Comparison of ENCODE assay signal across 21 cellular contexts in genomic region chr2:240873098-240873788, GRCh38. TPM values are rescaled to one million over a fixed set of nuclear protein-coding genes. Genes with fewer than 3 reads are reported as not detected.
A peak's percentile ranks its signal among the peaks of the same experiment; 100 is the strongest.
DNase-seq lines count a peak whose midpoint lies in the region; ATAC-seq, FAIRE-seq and TF ChIP-seq lines count a peak whose summit lies in the region.
"Had no signal": no experiment of that assay in that cellular context is flagged by ENCODE, and none has a peak within 500 bp of the region (broad histone marks: within the 10 kb centered on the region; RNA-seq: fewer than 3 reads in every experiment).

No MANE protein-coding gene starts in this region.

- DNase-seq in cardiac septum (ENCODE audit: low spot score) (peak; percentile 57), right atrium auricular region (ENCODE audit: low spot score) (no peak), H1 (ENCODE audit: low read depth in 1 of 2, low spot score in 2 of 2) (no peak), lower lobe of right lung (peak; percentile 43), NCI-H345 treated with DMSO at 0.1 percent for 48 hours (lab: John Stamatoyannopoulos, UW; ENCODE audit: unreplicated experiment) (no peak), AG20443 (ENCODE audit: low spot score) (no peak)
- DNase-seq: CD8-positive, alpha-beta memory T cell; EL; H9; IMR-90; NCI-H1048; NCI-H2171 treated with DMSO at 0.1 percent for 48 hours; NCI-H446 treated with DMSO at 0.1 percent for 48 hours had no signal

- TF ChIP-seq CTCF in right atrium auricular region (IDR thresholded peaks at IDR 0.05) (no peak), H1 (IDR thresholded peaks at IDR 0.05; ENCODE audit: control extremely low read depth in 1 of 3, insufficient read depth in 1 of 3, low read depth in 1 of 3, low read length in 3 of 3) (no peak), lower lobe of right lung (IDR thresholded peaks at IDR 0.05) (no peak)

- no peak overlapping the region for H4K91ac ChIP-seq in H1 (replicated peaks; ENCODE audit: insufficient read length, low read length)

- CTCF ChIA-PET in H1 (lab: Charles Lee; ENCODE audit: partially characterized antibody), result interaction anchor here (0.6 to 2.2 kb wide), 5 partner anchors 9 to 109 kb away, joined by 3 to 7 read pairs (median 4); no protein-coding TSS in a partner anchor

- H3K4me1 ChIP-seq in right atrium auricular region, result no peaks in the 10 kb centered on the region
- H3K4me1 ChIP-seq in H1 (replicated peaks in 1 of 4; ENCODE audit: control insufficient read depth in 3 of 4, insufficient read depth in 4 of 4, low read length in 3 of 4), result no peaks in the 10 kb centered on the region; a peak in 1 of 7 replicates
- H3K4me1 ChIP-seq in lower lobe of right lung, result no peaks in the 10 kb centered on the region

- no peak overlapping the region for H2BK12ac ChIP-seq in H1 (ENCODE audit: low read depth, low read length)

- H2AFZ ChIP-seq in H1 (ENCODE audit: low read length), result no peak overlapping the region

- no peak overlapping the region for H4K5ac ChIP-seq in H1 (ENCODE audit: insufficient read length, low read depth, low read length)

- no peak overlapping the region for H3K14ac ChIP-seq in H1 (ENCODE audit: insufficient read length)

- FAIRE-seq in H1 (lab: Jason Lieb, UNC), result no peak
- FAIRE-seq: A204.1, GM12891 had no signal

- H3K79me2 ChIP-seq in H1 (ENCODE audit: control insufficient read depth in 1 of 2, insufficient read depth in 2 of 2, low read length in 2 of 2), result no peaks in the 10 kb centered on the region

- H2AK5ac ChIP-seq in H1 (ENCODE audit: low read depth, low read length), result no peak overlapping the region

- POLR2A ChIA-PET in H1 (lab: Charles Lee; ENCODE audit: partially characterized antibody), result no interaction called here

- no peak overlapping the region for H2BK120ac ChIP-seq in H1 (replicated peaks; ENCODE audit: low read depth, low read length)

- no peak for TF ChIP-seq POLR2A in H1 (IDR thresholded peaks at IDR 0.05; ENCODE audit: control extremely low read depth in 1 of 2, low read depth in 2 of 2, low read length in 2 of 2)

- no peaks in the 10 kb centered on the region for H4K20me1 ChIP-seq in H1 (replicated peaks in 1 of 2; ENCODE audit: control insufficient read depth in 1 of 2, insufficient read depth in 2 of 2, low read length in 2 of 2)

- no peak for TF ChIP-seq RAD21 in H1 (IDR thresholded peaks at IDR 0.05 in 1 of 2, conservative IDR thresholded peaks at IDR 0.05 in 1 of 2; ENCODE audit: low read depth in 2 of 2, low read length in 2 of 2)

- no peaks in the 10 kb centered on the region for H3K36me3 ChIP-seq in right atrium auricular region
- no peaks in the 10 kb centered on the region for H3K36me3 ChIP-seq in H1 (ENCODE audit: control insufficient read depth in 2 of 4, insufficient read depth in 4 of 4, low read length in 3 of 4)
- no peaks in the 10 kb centered on the region for H3K36me3 ChIP-seq in lower lobe of right lung

- H3K9me3 ChIP-seq in right atrium auricular region (no peaks in the 10 kb centered on the region), H1 (ENCODE audit: insufficient read depth in 2 of 2, low read depth in 1 of 2, low read length in 1 of 2) (no peaks in the 10 kb centered on the region), lower lobe of right lung (no peaks in the 10 kb centered on the region)

- H3K23me2 ChIP-seq in H1 (ENCODE audit: low read depth, low read length), result no peaks in the 10 kb centered on the region

- no peak overlapping the region for H3K23ac ChIP-seq in H1 (ENCODE audit: insufficient read length)

- H3K27ac ChIP-seq in right atrium auricular region (no peak overlapping the region), H1 (ENCODE audit: low read depth, low read length) (no peak overlapping the region), lower lobe of right lung (no peak overlapping the region)
- H3K27ac ChIP-seq: HL-60 had no signal

- no peak overlapping the region for H2BK20ac ChIP-seq in H1 (ENCODE audit: low read length)

- H3K4me3 ChIP-seq in right atrium auricular region (no peak overlapping the region), H1 (ENCODE audit: extremely low read depth in 1 of 4, insufficient read depth in 2 of 4, low read depth in 3 of 4, low read length in 4 of 4) (no peak overlapping the region), lower lobe of right lung (no peak overlapping the region)

- H3K56ac ChIP-seq in H1 (replicated peaks; ENCODE audit: insufficient read length, low read depth, low read length), result no peak overlapping the region

- no peak overlapping the region for H3K18ac ChIP-seq in H1 (ENCODE audit: extremely low read depth, low read length)

- no peak for TF ChIP-seq EP300 in H1 (IDR thresholded peaks at IDR 0.05; ENCODE audit: borderline replicate concordance in 1 of 2, low read depth in 2 of 2, low read length in 2 of 2)

- H3K27me3 ChIP-seq in right atrium auricular region (no peaks in the 10 kb centered on the region), H1 (replicated peaks in 1 of 4; ENCODE audit: control insufficient read depth in 3 of 4, extremely low read depth in 1 of 4, insufficient read depth in 3 of 4, low read length in 3 of 4) (no peaks in the 10 kb centered on the region), lower lobe of right lung (ENCODE audit: low read depth) (no peaks in the 10 kb centered on the region)

- H3K4me2 ChIP-seq in H1 (ENCODE audit: insufficient read depth in 1 of 2, low read depth in 2 of 2, low read length in 2 of 2), result no peak overlapping the region

- peak overlapping the region; percentile 35; the same call in 1 of the 2 replicates for H4K8ac ChIP-seq in H1 (ENCODE audit: extremely low read depth, insufficient read depth, low read length)

- intact Hi-C loops in cardiac septum (cut with DNase I), result no loop called here
- intact Hi-C loops in lower lobe of right lung (cut with DNase I), result no loop called here

- no peak overlapping the region for H2BK5ac ChIP-seq in H1 (ENCODE audit: low read depth, low read length)

- no peak overlapping the region for H3K9ac ChIP-seq in H1 (replicated peaks in 1 of 4; ENCODE audit: extremely low read depth in 1 of 4, low read depth in 3 of 4, low read length in 3 of 4)

- H3K4ac ChIP-seq in H1 (replicated peaks; ENCODE audit: insufficient read length, low read depth, low read length), result no peak overlapping the region

- no peak for ATAC-seq in lower lobe of right lung
- no peak for ATAC-seq in GM21786 (IDR thresholded peaks at IDR 0.05; ENCODE audit: unreplicated experiment)
- ATAC-seq: Panc1 had no signal

- H2BK15ac ChIP-seq in H1 (ENCODE audit: low read length), result no peak overlapping the region

- no peaks in the 10 kb centered on the region for H3K79me1 ChIP-seq in H1 (ENCODE audit: low read depth, low read length)

- WGBS in H1 (ENCODE audit: extremely low coverage in 1 of 2, insufficient coverage in 1 of 2, insufficient read length in 1 of 2, insufficient replicate concordance in 2 of 2, low coverage in 1 of 2, low lambda C conversion rate in 2 of 2, missing lambda C conversion rate in 1 of 2), 2 experiments, result 87% methylated on average over 21 of the region's 21 CpGs; no CpG with 5 or more reads in 1 of the 2 experiments

RNA-seq across cellular contexts. Expression of gene AGXT, which starts 4.6 kb away (rescaled TPM):
- total RNA-seq in cardiac septum, result not detected
- not detected for total RNA-seq in right atrium auricular region
- total RNA-seq in H1 (2021; fragmentation: NEBNext Ultra II Directional; extraction: Animal tissue kit (Norgen Biotek cat#: 25700)), result not detected in 2 replicates
- polyA plus RNA-seq in H1 (2011; rRNA removed), result 0.03 TPM in 1 of 2 replicates, not detected in the other
- polyA plus RNA-seq in H1 (2011; cell fraction: cytosol; rRNA removed), result 0.05 TPM
- not detected for polyA plus RNA-seq in H1 (2011; cell fraction: nucleus; rRNA removed)
- polyA plus RNA-seq in H1 (2012, experiment 1 of 2), result not detected in 4 replicates
- not detected for polyA plus RNA-seq in H1 (2012, experiment 2 of 2)
- not detected for polyA plus RNA-seq in H1 (2013, experiment 1 of 2)
- polyA plus RNA-seq in H1 (2013, experiment 2 of 2), result not detected
- not detected in 2 replicates for polyA minus RNA-seq in H1 (2011; rRNA and poly(A)+ RNA removed)
- not detected for polyA minus RNA-seq in H1 (2011; cell fraction: cytosol; rRNA and poly(A)+ RNA removed)
- polyA minus RNA-seq in H1 (2011; cell fraction: nucleus; rRNA and poly(A)+ RNA removed), result not detected
- total RNA-seq in lower lobe of right lung, result not detected
- total RNA-seq: CD8-positive, alpha-beta memory T cell; H9; HT1080; IMR-90; MCF 10A had no signal
- polyA plus RNA-seq: BJ; CD8-positive, alpha-beta memory T cell; IMR-90 had no signal

RNA-seq across cellular contexts. Expression of gene MAB21L4, which starts 22.7 kb away (rescaled TPM):
- total RNA-seq in cardiac septum (not detected), right atrium auricular region (under 1 TPM in 1 of 2 donors, not detected in 1; 0.31 TPM), lower lobe of right lung (17.0 TPM)
- not detected in 2 replicates for total RNA-seq in H1 (2021; fragmentation: NEBNext Ultra II Directional; extraction: Animal tissue kit (Norgen Biotek cat#: 25700))
- polyA plus RNA-seq in H1 (2011; rRNA removed), result 0.08 and 0.11 TPM in 2 replicates
- polyA plus RNA-seq in H1 (2011; cell fraction: cytosol; rRNA removed), result 0.19 TPM
- polyA plus RNA-seq in H1 (2011; cell fraction: nucleus; rRNA removed), result 0.10 TPM
- polyA plus RNA-seq in H1 (2012, experiment 1 of 2), result 0.17 to 0.31 TPM in 2 of 4 replicates, not detected in the others
- 0.08 TPM for polyA plus RNA-seq in H1 (2012, experiment 2 of 2)
- 0.14 TPM for polyA plus RNA-seq in H1 (2013, experiment 1 of 2)
- 0.20 TPM for polyA plus RNA-seq in H1 (2013, experiment 2 of 2)
- 0.13 TPM in 1 of 2 replicates, not detected in the other for polyA minus RNA-seq in H1 (2011; rRNA and poly(A)+ RNA removed)
- not detected for polyA minus RNA-seq in H1 (2011; cell fraction: cytosol; rRNA and poly(A)+ RNA removed)
- not detected for polyA minus RNA-seq in H1 (2011; cell fraction: nucleus; rRNA and poly(A)+ RNA removed)
- total RNA-seq: CD8-positive, alpha-beta memory T cell; HT1080; IMR-90; MCF 10A had no signal
- polyA plus RNA-seq: BJ; CD8-positive, alpha-beta memory T cell; IMR-90 had no signal

RNA-seq across cellular contexts. Expression of gene CROCC2, which starts 32.9 kb away (rescaled TPM):
- total RNA-seq in cardiac septum (not detected), right atrium auricular region (not detected), lower lobe of right lung (3.4 TPM)
- not detected in 2 replicates for total RNA-seq in H1 (2021; fragmentation: NEBNext Ultra II Directional; extraction: Animal tissue kit (Norgen Biotek cat#: 25700))
- polyA plus RNA-seq in H1 (2011; rRNA removed), result not detected in 2 replicates
- not detected for polyA plus RNA-seq in H1 (2011; cell fraction: cytosol; rRNA removed)
- not detected for polyA plus RNA-seq in H1 (2011; cell fraction: nucleus; rRNA removed)
- polyA plus RNA-seq in H1 (2012, experiment 1 of 2), result not detected in 4 replicates
- not detected for polyA plus RNA-seq in H1 (2012, experiment 2 of 2)
- not detected for polyA plus RNA-seq in H1 (2013, experiment 1 of 2)
- not detected for polyA plus RNA-seq in H1 (2013, experiment 2 of 2)
- polyA minus RNA-seq in H1 (2011; rRNA and poly(A)+ RNA removed), result not detected in 2 replicates
- polyA minus RNA-seq in H1 (2011; cell fraction: cytosol; rRNA and poly(A)+ RNA removed), result not detected
- not detected for polyA minus RNA-seq in H1 (2011; cell fraction: nucleus; rRNA and poly(A)+ RNA removed)
- total RNA-seq: CD8-positive, alpha-beta memory T cell; H9; HT1080; IMR-90; MCF 10A had no signal
- polyA plus RNA-seq: BJ; CD8-positive, alpha-beta memory T cell; IMR-90 had no signal

RNA-seq across cellular contexts. Expression of gene KIF1A, which starts 53.2 kb away (rescaled TPM):
- 10.2 TPM for total RNA-seq in cardiac septum
- 10 to 100 TPM; 41.8 to 43.7 TPM for total RNA-seq in right atrium auricular region
- 267 and 281 TPM in 2 replicates for total RNA-seq in H1 (2021; fragmentation: NEBNext Ultra II Directional; extraction: Animal tissue kit (Norgen Biotek cat#: 25700))
- 61.3 and 83.2 TPM in 2 replicates for polyA plus RNA-seq in H1 (2011; rRNA removed)
- 37.7 TPM for polyA plus RNA-seq in H1 (2011; cell fraction: cytosol; rRNA removed)
- 305 TPM for polyA plus RNA-seq in H1 (2011; cell fraction: nucleus; rRNA removed)
- 111 to 171 TPM (median 154 TPM) in 4 replicates for polyA plus RNA-seq in H1 (2012, experiment 1 of 2)
- 110 TPM for polyA plus RNA-seq in H1 (2012, experiment 2 of 2)
- polyA plus RNA-seq in H1 (2013, experiment 1 of 2), result 161 TPM
- polyA plus RNA-seq in H1 (2013, experiment 2 of 2), result 135 TPM
- 314 and 356 TPM in 2 replicates for polyA minus RNA-seq in H1 (2011; rRNA and poly(A)+ RNA removed)
- 97.5 TPM for polyA minus RNA-seq in H1 (2011; cell fraction: cytosol; rRNA and poly(A)+ RNA removed)
- polyA minus RNA-seq in H1 (2011; cell fraction: nucleus; rRNA and poly(A)+ RNA removed), result 239 TPM
- total RNA-seq in lower lobe of right lung, result 0.24 TPM
- total RNA-seq: MCF 10A had no signal
- polyA plus RNA-seq: CD8-positive, alpha-beta memory T cell; IMR-90 had no signal

Comparison
In these comparisons a context has a peak if more than half of its experiments do, and no peak if none do; other contexts are left out.
1. DNase-seq: peak in cardiac septum (single experiment) and lower lobe of right lung (single experiment); none in right atrium auricular region (single experiment), H1 (0 of 2), NCI-H345 treated with DMSO at 0.1 percent for 48 hours (single experiment) and AG20443 (single experiment).
2. RNA of gene MAB21L4, which starts 22.7 kb away (total RNA-seq): 17.0 TPM in lower lobe of right lung (single experiment); 0.31 TPM in right atrium auricular region, not detected in H1 and not detected in cardiac septum (single experiment); every median in the first group is over 10 times any median in the second.